Comparison of ENCODE assay signal across 36 cellular contexts in genomic region chr2:11892041-11892440, GRCh38.
"Had no signal": no experiment of that assay in that cellular context is flagged by ENCODE, and none has a peak within 500 bp of the region (broad histone marks: within the 10 kb centered on the region; RNA-seq: fewer than 3 reads in every experiment).

No MANE protein-coding gene starts in this region.

- DNase-seq: activated B cell treated with CpG ODN at 0.5 μM for 24 hours; activated CD4-positive, alpha-beta memory T cell treated with anti-CD3 and anti-CD28 coated beads for 36 hours; activated CD4-positive, alpha-beta T cell treated with anti-CD3 and anti-CD28 coated beads for 4 hours; activated CD4-positive, alpha-beta T cell treated with anti-CD3 and anti-CD28 coated beads, Interleukin-2, amount 10 ng/mL, durations not matched to agents 24 days and 14 days; activated CD4-positive, alpha-beta T cell treated with anti-CD3 and anti-CD28 coated beads, Interleukin-2, amount 50 U/mL, for 1 hour; activated CD4-positive, alpha-beta T cell treated with anti-CD3 and anti-CD28 coated beads, Interleukin-2, amount 50 U/mL, for 4 hours; activated CD4-positive, CD25-positive, alpha-beta regulatory T cell treated with anti-CD3 and anti-CD28 coated beads, Interleukin-2, amount 50 U/mL, for 72 hours; activated CD8-positive, alpha-beta memory T cell treated with anti-CD3 and anti-CD28 coated beads, Interleukin-2, amount 50 U/mL, for 4 hours; activated CD8-positive, alpha-beta T cell treated with anti-CD3 and anti-CD28 coated beads for 36 hours; activated effector memory CD4-positive, alpha-beta T cell treated with anti-CD3 and anti-CD28 coated beads, Interleukin-2, amount 50 U/mL, for 16 hours; activated gamma-delta T cell treated with Interleukin-2 at 50 U/mL for 16 hours; activated naive CD4-positive, alpha-beta T cell; activated naive CD4-positive, alpha-beta T cell treated with anti-CD3 and anti-CD28 coated beads for 36 hours; activated naive CD4-positive, alpha-beta T cell treated with anti-CD3 and anti-CD28 coated beads, Interleukin-2, amount 50 U/mL, for 16 hours; activated naive CD8-positive, alpha-beta T cell treated with anti-CD3 and anti-CD28 coated beads for 36 hours; activated T-cell treated with anti-CD3 and anti-CD28 coated beads for 4 hours; activated T-cell treated with anti-CD3 and anti-CD28 coated beads, Interleukin-2, amount 50 U/mL, for 1 hour; activated T-cell treated with anti-CD3 and anti-CD28 coated beads, Interleukin-2, amount 50 U/mL, for 4 hours; activated T-cell treated with anti-CD3 and anti-CD28 coated beads, Interleukin-2, amount 50 U/mL, for 72 hours; adrenal gland; amniotic stem cell; aorta; body of pancreas; brain microvascular endothelial cell; central memory CD4-positive, alpha-beta T cell; T-helper 1 cell; T-helper 2 cell; T-helper 9 cell had no signal

- H3K36me3 ChIP-seq: adrenal gland, brain microvascular endothelial cell, breast epithelium had no signal

- H3K27ac Mint-ChIP-seq: activated B cell treated with CpG ODN at 0.5 μM for 24 hours; activated CD4-positive, alpha-beta memory T cell treated with anti-CD3 and anti-CD28 coated beads for 36 hours; activated CD4-positive, alpha-beta T cell treated with anti-CD3 and anti-CD28 coated beads, Interleukin-2, amount 10 ng/mL, durations not matched to agents 24 days and 14 days; activated CD8-positive, alpha-beta T cell treated with anti-CD3 and anti-CD28 coated beads for 36 hours; activated naive CD4-positive, alpha-beta T cell treated with anti-CD3 and anti-CD28 coated beads for 36 hours; activated naive CD4-positive, alpha-beta T cell treated with anti-CD3 and anti-CD28 coated beads, Interleukin-2, amount 50 U/mL, for 72 hours; activated naive CD8-positive, alpha-beta T cell treated with anti-CD3 and anti-CD28 coated beads for 36 hours; activated T-cell treated with anti-CD3 and anti-CD28 coated beads, Interleukin-2, amount 50 U/mL, for 72 hours; activated T-helper 1 cell treated with anti-CD3 and anti-CD28 coated beads, Interleukin-12 subunit alpha, Interleukin-12 subunit beta, Interleukin-2, Interleukin-4 antibody, amounts not matched to agents 30 ng/mL and 10 ng/mL and 1 ng/mL, durations not matched to agents 14 hours and 24 hours and 36 hours; activated T-helper 17 cell treated with anti-CD3 and anti-CD28 coated beads, Interleukin-2, amount 50 U/mL, for 72 hours; T-helper 1 cell treated with Interleukin-12 subunit alpha and Interleukin-12 subunit beta and Interleukin-4 antibody, amounts not matched to agents 30 μg/mL and 1 μg/mL, for 36 hours; T-helper 2 cell treated with Interferon-gamma antibody and Interleukin-4, amounts not matched to agents 5 μg/mL and 100 μg/mL, for 36 hours had no signal

- H3K4me3 ChIP-seq: adrenal gland, body of pancreas, breast epithelium had no signal

- H3K4me3 Mint-ChIP-seq: activated B cell treated with CpG ODN at 0.5 μM for 24 hours; activated CD4-positive, alpha-beta memory T cell treated with anti-CD3 and anti-CD28 coated beads for 36 hours; activated CD4-positive, alpha-beta T cell treated with anti-CD3 and anti-CD28 coated beads, Interleukin-2, amount 10 ng/mL, durations not matched to agents 24 days and 14 days; activated CD8-positive, alpha-beta T cell treated with anti-CD3 and anti-CD28 coated beads for 36 hours; activated naive CD4-positive, alpha-beta T cell treated with anti-CD3 and anti-CD28 coated beads for 36 hours; activated naive CD8-positive, alpha-beta T cell treated with anti-CD3 and anti-CD28 coated beads for 36 hours; activated T-cell treated with anti-CD3 and anti-CD28 coated beads, Interleukin-2, amount 50 U/mL, for 4 hours; activated T-cell treated with anti-CD3 and anti-CD28 coated beads, Interleukin-2, amount 50 U/mL, for 72 hours; activated T-helper 1 cell treated with anti-CD3 and anti-CD28 coated beads, Interleukin-12 subunit alpha, Interleukin-12 subunit beta, Interleukin-2, Interleukin-4 antibody, amounts not matched to agents 30 ng/mL and 10 ng/mL and 1 ng/mL, durations not matched to agents 14 hours and 24 hours and 36 hours; activated T-helper 17 cell treated with anti-CD3 and anti-CD28 coated beads, Interleukin-2, amount 50 U/mL, for 72 hours; T-helper 1 cell treated with Interleukin-12 subunit alpha and Interleukin-12 subunit beta and Interleukin-4 antibody, amounts not matched to agents 30 μg/mL and 1 μg/mL, for 36 hours; T-helper 2 cell treated with Interferon-gamma antibody and Interleukin-4, amounts not matched to agents 5 μg/mL and 100 μg/mL, for 36 hours had no signal

- H3K9me3 ChIP-seq: adrenal gland, body of pancreas had no signal

- FAIRE-seq: TTC549 had no signal

- H3K27ac ChIP-seq: adrenal gland, body of pancreas, brain microvascular endothelial cell, breast epithelium, VCaP had no signal

- H3K27me3 Mint-ChIP-seq: activated B cell treated with CpG ODN at 0.5 μM for 24 hours; activated CD4-positive, alpha-beta T cell treated with anti-CD3 and anti-CD28 coated beads, Interleukin-2, amount 10 ng/mL, durations not matched to agents 24 days and 14 days; activated CD8-positive, alpha-beta T cell treated with anti-CD3 and anti-CD28 coated beads for 36 hours; activated naive CD8-positive, alpha-beta T cell treated with anti-CD3 and anti-CD28 coated beads for 36 hours had no signal

- H3K27me3 ChIP-seq: adrenal gland, body of pancreas, brain microvascular endothelial cell, breast epithelium had no signal

- ATAC-seq: activated CD8-positive, alpha-beta T cell treated with anti-CD3 and anti-CD28 coated beads for 36 hours; activated naive CD4-positive, alpha-beta T cell treated with anti-CD3 and anti-CD28 coated beads, Interleukin-2, amount 50 U/mL, for 72 hours; activated T-cell treated with anti-CD3 and anti-CD28 coated beads, Interleukin-2, amount 50 U/mL, for 4 hours; activated T-cell treated with anti-CD3 and anti-CD28 coated beads, Interleukin-2, amount 50 U/mL, for 72 hours; activated T-helper 17 cell treated with anti-CD3 and anti-CD28 coated beads, Interleukin-2, amount 50 U/mL, for 72 hours; body of pancreas had no signal

- H3K4me1 Mint-ChIP-seq: activated B cell treated with CpG ODN at 0.5 μM for 24 hours; activated CD4-positive, alpha-beta T cell treated with anti-CD3 and anti-CD28 coated beads, Interleukin-2, amount 10 ng/mL, durations not matched to agents 24 days and 14 days; activated naive CD8-positive, alpha-beta T cell treated with anti-CD3 and anti-CD28 coated beads for 36 hours; activated T-helper 17 cell treated with anti-CD3 and anti-CD28 coated beads, Interleukin-2, amount 50 U/mL, for 72 hours had no signal

- H3K4me1 ChIP-seq: adrenal gland, body of pancreas, breast epithelium had no signal
